In the genomic region with DNA sequence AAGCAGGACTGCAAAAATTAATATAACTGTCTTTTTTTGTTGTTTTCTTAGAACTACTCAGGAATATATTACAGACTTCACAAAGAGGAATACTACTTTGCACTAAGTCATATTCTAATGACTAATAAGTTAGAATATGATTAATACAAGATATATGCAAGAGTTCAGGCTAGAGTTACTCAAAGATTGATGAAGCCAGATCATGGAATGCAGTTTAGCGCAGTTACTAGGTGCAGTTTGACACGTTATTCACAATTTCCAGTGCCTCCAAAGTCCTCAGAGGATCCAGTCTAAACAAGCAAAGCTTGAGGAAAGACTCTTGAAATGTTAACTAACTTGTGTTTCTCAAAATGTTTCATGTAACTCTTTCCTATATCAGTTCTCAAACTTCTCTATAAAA, we compare ENCODE assay signal across 13 cellular contexts. TPM values are rescaled to one million over a fixed set of nuclear protein-coding genes. Genes with fewer than 3 reads are reported as not detected.
DNase-seq lines count a peak whose midpoint lies in the region; ATAC-seq and TF ChIP-seq lines count a peak whose summit lies in the region.
"Had no signal": no experiment of that assay in that cellular context is flagged by ENCODE, and none has a peak within 500 bp of the region (broad histone marks: within the 10 kb centered on the region; RNA-seq: fewer than 3 reads in every experiment).

No MANE protein-coding gene starts in this region.

- no peaks in the 10 kb centered on the region for H3K9me3 ChIP-seq in heart right ventricle
- no peaks in the 10 kb centered on the region for H3K9me3 ChIP-seq in subcutaneous abdominal adipose tissue (ENCODE audit: control insufficient read depth in 5 of 5, low read length in 5 of 5)
- no peaks in the 10 kb centered on the region for H3K9me3 ChIP-seq in esophagus squamous epithelium
- H3K9me3 ChIP-seq: upper lobe of right lung had no signal

- H3K4me3 ChIP-seq in heart right ventricle = peak overlapping the region in 1 of 10 donors; percentile 33
- H3K4me3 ChIP-seq in subcutaneous abdominal adipose tissue (ENCODE audit: low read depth in 1 of 5, low read length in 5 of 5) = no peak overlapping the region
- H3K4me3 ChIP-seq in esophagus squamous epithelium = no peak overlapping the region
- H3K4me3 ChIP-seq: upper lobe of right lung had no signal

- H3K9ac ChIP-seq in subcutaneous abdominal adipose tissue (ENCODE audit: low read length in 5 of 5) = no peak overlapping the region

- intact Hi-C loops in heart right ventricle (cut with DNase I) = loop anchor here in 1 of 10 donors (5.0 kb wide), 1 partner anchor 59 kb away; a partner anchor contains a TSS
- intact Hi-C loops in left cardiac atrium (cut with DNase I) = no loop called here
- intact Hi-C loops in esophagus squamous epithelium (cut with DNase I) = no loop called here

- 65 to 73% methylated on average over 2 of the region's 2 CpGs for WGBS in heart right ventricle, 2 donors
- WGBS in esophagus squamous epithelium, 2 donors = 37 to 47% methylated on average over 2 of the region's 2 CpGs

- no peak for TF ChIP-seq POLR2A in esophagus squamous epithelium (IDR thresholded peaks at IDR 0.05)

- DNase-seq in heart right ventricle (no peak), left cardiac atrium (no peak), astrocyte of the hippocampus (ENCODE audit: low read depth, low spot score) (peak; percentile 37), glomerular endothelial cell (ENCODE audit: extremely low read depth, low read depth, low spot score) (peak; percentile 68), esophagus squamous epithelium (lab: John Stamatoyannopoulos, UW) (no peak)
- DNase-seq: activated naive CD4-positive, alpha-beta T cell treated with anti-CD3 and anti-CD28 coated beads for 36 hours; head of caudate nucleus; NCI-H1436 treated with DMSO at 0.1 percent for 48 hours; NCI-H524; upper lobe of right lung had no signal

- H3K36me3 ChIP-seq in heart right ventricle (no peaks in the 10 kb centered on the region), subcutaneous abdominal adipose tissue (ENCODE audit: control insufficient read depth in 5 of 5, insufficient read depth in 5 of 5, low read length in 5 of 5) (no peaks in the 10 kb centered on the region), esophagus squamous epithelium (no peaks in the 10 kb centered on the region)
- H3K36me3 ChIP-seq: upper lobe of right lung had no signal

- H3K4me1 ChIP-seq in heart right ventricle (peaks cover 0 to 31% (median 0%) of the 10 kb centered on the region in 9 donors), subcutaneous abdominal adipose tissue (ENCODE audit: control insufficient read depth in 5 of 5, insufficient read depth in 5 of 5, low read length in 5 of 5) (peaks cover 0 to 4% (median 0%) of the 10 kb centered on the region in 5 donors), esophagus squamous epithelium (no peaks in the 10 kb centered on the region)
- H3K4me1 ChIP-seq: upper lobe of right lung had no signal

- TF ChIP-seq CTCF in heart right ventricle (IDR thresholded peaks at IDR 0.05) (no peak), esophagus squamous epithelium (IDR thresholded peaks at IDR 0.05) (no peak)

- peak overlapping the region; percentile 10 to 85 (median 63) for H3K27ac ChIP-seq in heart right ventricle
- peak overlapping the region; percentile 73 for H3K27ac ChIP-seq in subcutaneous abdominal adipose tissue (ENCODE audit: low read depth, low read length)
- peak overlapping the region in 1 of 4 donors; percentile 25 for H3K27ac ChIP-seq in esophagus squamous epithelium

- ATAC-seq in heart right ventricle (peak in 1 of 8 donors; percentile 30), left cardiac atrium (no peak), GM18498 (IDR thresholded peaks at IDR 0.05; ENCODE audit: unreplicated experiment) (no peak), HG03159 (IDR thresholded peaks at IDR 0.05; ENCODE audit: unreplicated experiment) (no peak)
- ATAC-seq: upper lobe of right lung had no signal

- H3K27me3 ChIP-seq in heart right ventricle = peaks cover 0 to 12% (median 0%) of the 10 kb centered on the region in 7 donors
- no peaks in the 10 kb centered on the region for H3K27me3 ChIP-seq in subcutaneous abdominal adipose tissue (ENCODE audit: control insufficient read depth in 5 of 5, insufficient read depth in 4 of 5, low read length in 5 of 5)
- no peaks in the 10 kb centered on the region for H3K27me3 ChIP-seq in esophagus squamous epithelium
- H3K27me3 ChIP-seq: upper lobe of right lung had no signal

RNA-seq across cellular contexts. Expression of a gene that starts 1.2 kb away (rescaled TPM):
- total RNA-seq in heart right ventricle = 10 to 100 TPM; 11.0 to 22.6 (median 16.7) TPM
- 10 to 100 TPM; 13.6 to 21.0 TPM for polyA plus RNA-seq in heart right ventricle
- total RNA-seq in left cardiac atrium = 10 to 100 TPM; 13.4 to 13.9 TPM
- total RNA-seq in glomerular endothelial cell = 112 and 156 TPM in 2 replicates
- total RNA-seq in esophagus squamous epithelium = 1 to 10 TPM in 3 of 4 donors, under 1 TPM in 1; 0.53 to 7.8 (median 2.6) TPM
- total RNA-seq: activated naive CD4-positive, alpha-beta T cell treated with anti-CD3 and anti-CD28 coated beads for 36 hours had no signal

RNA-seq across cellular contexts. Expression of a gene that starts 54.1 kb away (rescaled TPM):
- total RNA-seq in heart right ventricle (under 1 TPM in 8 of 10 donors, not detected in 2; 0.22 to 1.00 (median 0.40) TPM), left cardiac atrium (under 1 TPM in 1 of 2 donors, not detected in 1; 0.59 TPM), glomerular endothelial cell (2.0 and 2.7 TPM in 2 replicates), esophagus squamous epithelium (under 1 TPM in 2 of 4 donors, not detected in 2; 0.22 to 0.38 TPM)
- 10 to 100 TPM in 1 of 2 donors, under 1 TPM in 1; 0.30 to 28.6 TPM for polyA plus RNA-seq in heart right ventricle
- total RNA-seq: activated naive CD4-positive, alpha-beta T cell treated with anti-CD3 and anti-CD28 coated beads for 36 hours had no signal

RNA-seq across cellular contexts. Expression of a gene that starts 59.4 kb away (rescaled TPM):
- total RNA-seq in heart right ventricle (100 to 1,000 TPM in 9 of 10 donors, 10 to 100 TPM in 1; 85.8 to 176 (median 138) TPM), left cardiac atrium (100 to 1,000 TPM in 1 of 2 donors, 10 to 100 TPM in 1; 93.4 to 112 TPM), glomerular endothelial cell (66.9 and 91.2 TPM in 2 replicates), esophagus squamous epithelium (10 to 100 TPM in 3 of 4 donors, 1 to 10 TPM in 1; 7.4 to 66.4 (median 20.7) TPM)
- polyA plus RNA-seq in heart right ventricle = 100 to 1,000 TPM in 1 of 2 donors, 10 to 100 TPM in 1; 18.9 to 113 TPM

Comparison
In these comparisons a context has a peak if more than half of its experiments do, and no peak if none do; other contexts are left out.
1. DNase-seq: peak in astrocyte of the hippocampus (single experiment) and glomerular endothelial cell (single experiment); none in heart right ventricle (0 of 2), left cardiac atrium (single experiment) and esophagus squamous epithelium (single experiment).